Comparison of ENCODE assay signal across 26 cellular contexts in the genomic region with DNA sequence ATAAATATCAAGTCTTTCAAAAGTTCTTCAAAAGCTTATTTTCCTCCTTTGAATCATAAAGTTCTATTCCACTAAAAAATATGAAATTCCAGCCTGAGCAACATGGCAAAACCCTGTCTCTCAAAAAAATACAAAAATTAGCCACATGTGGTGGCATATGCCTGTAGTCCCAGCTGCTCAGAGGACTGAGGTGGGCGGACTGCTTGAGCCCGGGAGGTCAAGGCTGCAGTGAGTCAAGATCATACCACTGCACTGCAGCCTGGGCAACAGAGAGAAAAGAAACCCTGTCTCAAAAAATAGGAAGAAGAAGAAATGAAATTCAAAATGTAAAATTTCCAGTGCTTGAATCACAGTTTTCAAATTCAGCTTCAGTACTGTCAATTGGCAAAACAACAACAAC. TPM values are rescaled to one million over a fixed set of nuclear protein-coding genes. Genes with fewer than 3 reads are reported as not detected.
DNase-seq lines count a peak whose midpoint lies in the region; ATAC-seq, FAIRE-seq and TF ChIP-seq lines count a peak whose summit lies in the region.
"Had no signal": no experiment of that assay in that cellular context is flagged by ENCODE, and none has a peak within 500 bp of the region (broad histone marks: within the 10 kb centered on the region; RNA-seq: fewer than 3 reads in every experiment).

No MANE protein-coding gene starts in this region.

- no peaks in the 10 kb centered on the region for H3F3A ChIP-seq in smooth muscle cell (ENCODE audit: low read depth)

- no peak overlapping the region for H4K8ac ChIP-seq in IMR-90 (ENCODE audit: low read depth in 2 of 2, low read length in 2 of 2)

- no peaks in the 10 kb centered on the region for H3K9me3 Mint-ChIP-seq in astrocyte (ENCODE audit: unreplicated experiment)
- H3K9me3 Mint-ChIP-seq in activated T-helper 17 cell treated with anti-CD3 and anti-CD28 coated beads, Interleukin-2, amount 50 U/mL, for 72 hours, result no peaks in the 10 kb centered on the region
- H3K9me3 Mint-ChIP-seq: activated CD4-positive, alpha-beta T cell treated with anti-CD3 and anti-CD28 coated beads, Interleukin-2, amount 10 ng/mL, durations not matched to agents 24 days and 14 days; activated naive CD4-positive, alpha-beta T cell treated with anti-CD3 and anti-CD28 coated beads, Interleukin-2, amount 50 U/mL, for 24 hours; brain; CD8-positive, alpha-beta T cell; HFFc6; immature natural killer cell; stimulated activated naive CD8-positive, alpha-beta T cell treated with anti-CD3 and anti-CD28 coated beads, Interleukin-15, Interleukin-2, amounts not matched to agents 100 ng/mL and 50 ng/mL, for 24 hours had no signal

- H3K4me3 ChIP-seq in IMR-90 (ENCODE audit: insufficient read depth, low read depth, low read length), result no peak overlapping the region
- H3K4me3 ChIP-seq in astrocyte (ENCODE audit: insufficient read depth, low read depth, low read length), result no peak overlapping the region
- H3K4me3 ChIP-seq in smooth muscle cell, result no peak overlapping the region
- H3K4me3 ChIP-seq: GM12878, hepatocyte, transverse colon had no signal

- H3K79me2 ChIP-seq in astrocyte (ENCODE audit: insufficient read depth, low read length) (no peaks in the 10 kb centered on the region), smooth muscle cell (ENCODE audit: low read depth) (no peaks in the 10 kb centered on the region)
- H3K79me2 ChIP-seq: hepatocyte had no signal

- 0 out of 2 replicates have a peak, but pooled peaks cover 4% of the 10 kb centered on the region for H3K9me1 ChIP-seq in IMR-90 (ENCODE audit: insufficient read depth, low read length)

- FAIRE-seq in astrocyte (lab: Jason Lieb, UNC), result no peak
- FAIRE-seq: endothelial cell of umbilical vein, GM12878, RCC 7860 had no signal

- no peaks in the 10 kb centered on the region for H3K27me3 Mint-ChIP-seq in astrocyte (ENCODE audit: low read depth, unreplicated experiment)
- peaks cover 3% of the 10 kb centered on the region for H3K27me3 Mint-ChIP-seq in activated T-helper 17 cell treated with anti-CD3 and anti-CD28 coated beads, Interleukin-2, amount 50 U/mL, for 72 hours
- H3K27me3 Mint-ChIP-seq: activated CD4-positive, alpha-beta T cell treated with anti-CD3 and anti-CD28 coated beads, Interleukin-2, amount 10 ng/mL, durations not matched to agents 24 days and 14 days; activated naive CD4-positive, alpha-beta T cell treated with anti-CD3 and anti-CD28 coated beads, Interleukin-2, amount 50 U/mL, for 24 hours; brain; stimulated activated naive CD8-positive, alpha-beta T cell treated with anti-CD3 and anti-CD28 coated beads, Interleukin-15, Interleukin-2, amounts not matched to agents 100 ng/mL and 50 ng/mL, for 24 hours had no signal

- no peak overlapping the region for H3K4ac ChIP-seq in IMR-90 (ENCODE audit: low read depth, low read length)

- no peak overlapping the region for H3K56ac ChIP-seq in IMR-90 (ENCODE audit: extremely low read depth, insufficient read depth, low read length)

- intact Hi-C loops in IMR-90 (cut with micrococcal nuclease), result no loop called here

- dilution Hi-C loops in IMR-90 (cut with HindIII; ENCODE audit: low sequenced_read_pairs, unreplicated experiment), result no loop called here

- no peak overlapping the region for H3K18ac ChIP-seq in IMR-90 (ENCODE audit: low read depth, low read length)

- no peak overlapping the region for H3K14ac ChIP-seq in IMR-90 (replicated peaks; ENCODE audit: low read depth, low read length)

- H3K9ac ChIP-seq in IMR-90 (ENCODE audit: low read depth, low read length), result no peak overlapping the region
- no peak overlapping the region for H3K9ac ChIP-seq in astrocyte (ENCODE audit: low read length)
- H3K9ac ChIP-seq in smooth muscle cell (ENCODE audit: low read depth), result no peak overlapping the region

- H3K79me1 ChIP-seq in IMR-90 (ENCODE audit: low read depth in 1 of 2, low read length in 2 of 2), result no peaks in the 10 kb centered on the region

- no peak overlapping the region for H4K5ac ChIP-seq in IMR-90 (ENCODE audit: low read depth, low read length)

- H3K27me3 ChIP-seq in IMR-90 (ENCODE audit: control insufficient read depth, insufficient read depth, low read length), result no peaks in the 10 kb centered on the region
- no peaks in the 10 kb centered on the region for H3K27me3 ChIP-seq in astrocyte (ENCODE audit: insufficient read depth, low read length)
- no peaks in the 10 kb centered on the region for H3K27me3 ChIP-seq in smooth muscle cell (ENCODE audit: low read depth)
- H3K27me3 ChIP-seq: foreskin keratinocyte, hepatocyte, transverse colon had no signal

- H3K36me3 ChIP-seq in IMR-90 (ENCODE audit: control insufficient read depth, insufficient read depth, low read length) (no peaks in the 10 kb centered on the region), astrocyte (ENCODE audit: insufficient read depth, low read length) (no peaks in the 10 kb centered on the region), smooth muscle cell (ENCODE audit: low read depth) (no peaks in the 10 kb centered on the region)
- H3K36me3 ChIP-seq: transverse colon had no signal

- in situ Hi-C loops in IMR-90 (cut with MboI; ENCODE audit: low sequenced_read_pairs), result no loop called here

- H2AK9ac ChIP-seq in IMR-90 (replicated peaks; ENCODE audit: low read depth, low read length, poor library complexity), result no peak overlapping the region

- H2AFZ ChIP-seq in IMR-90 (replicated peaks; ENCODE audit: low read length, poor library complexity), result no peak overlapping the region
- H2AFZ ChIP-seq in astrocyte (ENCODE audit: low read depth, low read length), result no peak overlapping the region
- H2AFZ ChIP-seq in smooth muscle cell (ENCODE audit: low read depth), result no peak overlapping the region
- H2AFZ ChIP-seq: hepatocyte had no signal

- H2BK15ac ChIP-seq in IMR-90 (ENCODE audit: low read depth, low read length), result no peak overlapping the region

- no peak overlapping the region for H4K91ac ChIP-seq in IMR-90 (ENCODE audit: insufficient read depth, low read depth, low read length)

- no peak overlapping the region for H2BK5ac ChIP-seq in IMR-90 (ENCODE audit: low read depth, low read length, poor library complexity, severe bottlenecking)

- H3K27ac Mint-ChIP-seq in astrocyte (ENCODE audit: unreplicated experiment), result peak overlapping the region; percentile 73
- H3K27ac Mint-ChIP-seq in activated T-helper 17 cell treated with anti-CD3 and anti-CD28 coated beads, Interleukin-2, amount 50 U/mL, for 72 hours, result no peak overlapping the region
- H3K27ac Mint-ChIP-seq: activated CD4-positive, alpha-beta T cell treated with anti-CD3 and anti-CD28 coated beads, Interleukin-2, amount 10 ng/mL, durations not matched to agents 24 days and 14 days; activated naive CD4-positive, alpha-beta T cell treated with anti-CD3 and anti-CD28 coated beads, Interleukin-2, amount 50 U/mL, for 24 hours; CD8-positive, alpha-beta T cell; HFFc6; immature natural killer cell; stimulated activated naive CD8-positive, alpha-beta T cell treated with anti-CD3 and anti-CD28 coated beads, Interleukin-15, Interleukin-2, amounts not matched to agents 100 ng/mL and 50 ng/mL, for 24 hours; T-helper 17 cell had no signal

- H3K27ac ChIP-seq in IMR-90 (ENCODE audit: insufficient read depth, low read length) (no peak overlapping the region), astrocyte (ENCODE audit: low read depth, low read length) (no peak overlapping the region), smooth muscle cell (ENCODE audit: low read depth) (peak overlapping the region; percentile 64)
- H3K27ac ChIP-seq: foreskin keratinocyte, hepatocyte, transverse colon had no signal

- no peak for TF ChIP-seq POLR2A in IMR-90 (IDR thresholded peaks at IDR 0.05; ENCODE audit: low read depth, low read length)

- no peak for TF ChIP-seq CTCF in IMR-90 (conservative IDR thresholded peaks at IDR 0.05; ENCODE audit: low read depth, low read length)
- TF ChIP-seq CTCF in astrocyte (IDR thresholded peaks at IDR 0.05; ENCODE audit: insufficient read depth, low read depth, low read length), result no peak
- TF ChIP-seq CTCF in smooth muscle cell (IDR thresholded peaks at IDR 0.05; ENCODE audit: borderline replicate concordance, insufficient read depth, poor library complexity, severe bottlenecking), result no peak

- no peak overlapping the region for H2BK20ac ChIP-seq in IMR-90 (ENCODE audit: low read depth, low read length)

- no peaks in the 10 kb centered on the region for H3K36me3 Mint-ChIP-seq in astrocyte (ENCODE audit: low read depth, unreplicated experiment)
- H3K36me3 Mint-ChIP-seq in activated T-helper 17 cell treated with anti-CD3 and anti-CD28 coated beads, Interleukin-2, amount 50 U/mL, for 72 hours (ENCODE audit: low read depth), result no peaks in the 10 kb centered on the region
- H3K36me3 Mint-ChIP-seq: activated naive CD4-positive, alpha-beta T cell treated with anti-CD3 and anti-CD28 coated beads, Interleukin-2, amount 50 U/mL, for 24 hours; CD8-positive, alpha-beta T cell had no signal

- H3K4me1 ChIP-seq in IMR-90 (ENCODE audit: control insufficient read depth, insufficient read depth, low read length) (no peaks in the 10 kb centered on the region), astrocyte (ENCODE audit: insufficient read depth, low read length) (peaks cover 2% of the 10 kb centered on the region), smooth muscle cell (ENCODE audit: low read depth) (no peaks in the 10 kb centered on the region)
- H3K4me1 ChIP-seq: foreskin keratinocyte, transverse colon had no signal

- no peak overlapping the region for H2AK5ac ChIP-seq in IMR-90 (ENCODE audit: low read depth, low read length)

- DNase-seq in IMR-90, result peak; percentile 52
- peak; percentile 45 for DNase-seq in astrocyte (ENCODE audit: low read depth)
- peak; percentile 48 for DNase-seq in iris pigment epithelial cell (ENCODE audit: low read depth)
- no peak for DNase-seq in smooth muscle cell (lab: John Stamatoyannopoulos, UW; ENCODE audit: unreplicated experiment)
- no peak for DNase-seq in midbrain (lab: John Stamatoyannopoulos, UW)
- no peak for DNase-seq in stimulated activated CD4-positive, alpha-beta T cell treated with anti-CD3 and anti-CD28 coated beads, Interleukin-4, amount 100 ng/mL, for 1 hour
- DNase-seq in amygdala (lab: John Stamatoyannopoulos, UW), result no peak
- DNase-seq: activated CD4-positive, alpha-beta T cell treated with anti-CD3 and anti-CD28 coated beads, Interleukin-2, amount 10 ng/mL, durations not matched to agents 24 days and 14 days; CD8-positive, alpha-beta T cell; dermis blood vessel endothelial cell; foreskin keratinocyte; HFFc6; immature natural killer cell; Kasumi-1; NCI-H1105 treated with DMSO at 0.1 percent for 48 hours; NK-92 treated with Interleukin-12 subunit alpha and Interleukin-12 subunit beta, amount 100 ng/mL, for 24 hours; T-helper 17 cell; transverse colon had no signal

- POLR2A ChIA-PET in IMR-90 (lab: Charles Lee; ENCODE audit: unreplicated experiment), result interaction anchor here (0.6 kb wide), 1 partner anchor 125 kb away, joined by 5 read pairs; no protein-coding TSS in a partner anchor

- no peak overlapping the region for H3K4me2 ChIP-seq in IMR-90 (ENCODE audit: low read depth, low read length)
- H3K4me2 ChIP-seq in astrocyte (ENCODE audit: low read length), result peak overlapping the region; percentile 3
- H3K4me2 ChIP-seq in smooth muscle cell, result peak overlapping the region; percentile 30
- H3K4me2 ChIP-seq: hepatocyte had no signal

- TF ChIP-seq RAD21 in IMR-90 (IDR thresholded peaks at IDR 0.05; ENCODE audit: low read length), result no peak

- no CpG with 5 or more reads among the region's 2 CpGs for WGBS in IMR-90 (ENCODE audit: extremely low coverage in 2 of 2, insufficient read length in 1 of 2), 2 experiments
- 57% methylated on average over 2 of the region's 2 CpGs for WGBS in smooth muscle cell (ENCODE audit: low lambda C conversion rate)

- CTCF ChIA-PET in IMR-90 (lab: Yijun Ruan, JAX), result interaction anchor here (1.1 kb wide), 1 partner anchor 15 kb away, joined by 3 read pairs; no protein-coding TSS in a partner anchor

- ATAC-seq in IMR-90 (ENCODE audit: low read depth), result peak; percentile 72
- no peak for ATAC-seq in activated T-helper 17 cell treated with anti-CD3 and anti-CD28 coated beads, Interleukin-2, amount 50 U/mL, for 72 hours (replicated peaks)
- ATAC-seq: CD8-positive, alpha-beta T cell; foreskin keratinocyte; GM12878; T-helper 17 cell had no signal

- H3K4me1 Mint-ChIP-seq in astrocyte (ENCODE audit: low read depth, unreplicated experiment), result peaks cover 18% of the 10 kb centered on the region
- no peaks in the 10 kb centered on the region for H3K4me1 Mint-ChIP-seq in activated T-helper 17 cell treated with anti-CD3 and anti-CD28 coated beads, Interleukin-2, amount 50 U/mL, for 72 hours
- H3K4me1 Mint-ChIP-seq: activated CD4-positive, alpha-beta T cell treated with anti-CD3 and anti-CD28 coated beads, Interleukin-2, amount 10 ng/mL, durations not matched to agents 24 days and 14 days; activated naive CD4-positive, alpha-beta T cell treated with anti-CD3 and anti-CD28 coated beads, Interleukin-2, amount 50 U/mL, for 24 hours; immature natural killer cell had no signal

- H4K20me1 ChIP-seq in IMR-90 (ENCODE audit: insufficient read depth, low read length), result no peaks in the 10 kb centered on the region
- no peaks in the 10 kb centered on the region for H4K20me1 ChIP-seq in astrocyte (ENCODE audit: insufficient read depth, low read length)
- no peaks in the 10 kb centered on the region for H4K20me1 ChIP-seq in smooth muscle cell (ENCODE audit: low read depth)

- no peak overlapping the region for H2BK120ac ChIP-seq in IMR-90 (ENCODE audit: low read depth, low read length)

- H3K9me3 ChIP-seq in IMR-90 (ENCODE audit: control insufficient read depth, insufficient read depth, low read length) (no peaks in the 10 kb centered on the region), astrocyte (ENCODE audit: insufficient read depth, low read depth, low read length) (no peaks in the 10 kb centered on the region), smooth muscle cell (replicated peaks; ENCODE audit: low read depth) (no peaks in the 10 kb centered on the region)
- H3K9me3 ChIP-seq: transverse colon had no signal

- BruUV-seq in IMR-90 (replicated peaks; lab: Mats Ljungman, UMichigan), result no TSS peak

- H3K4me3 Mint-ChIP-seq in astrocyte (ENCODE audit: unreplicated experiment), result peak overlapping the region; percentile 45
- no peak overlapping the region for H3K4me3 Mint-ChIP-seq in activated T-helper 17 cell treated with anti-CD3 and anti-CD28 coated beads, Interleukin-2, amount 50 U/mL, for 72 hours
- H3K4me3 Mint-ChIP-seq: activated CD4-positive, alpha-beta T cell treated with anti-CD3 and anti-CD28 coated beads, Interleukin-2, amount 10 ng/mL, durations not matched to agents 24 days and 14 days; activated naive CD4-positive, alpha-beta T cell treated with anti-CD3 and anti-CD28 coated beads, Interleukin-2, amount 50 U/mL, for 24 hours; brain; CD8-positive, alpha-beta T cell; HFFc6; immature natural killer cell; stimulated activated naive CD8-positive, alpha-beta T cell treated with anti-CD3 and anti-CD28 coated beads, Interleukin-15, Interleukin-2, amounts not matched to agents 100 ng/mL and 50 ng/mL, for 24 hours; T-helper 17 cell had no signal

- no peak overlapping the region for H3K23ac ChIP-seq in IMR-90 (ENCODE audit: low read depth, low read length)

RNA-seq across cellular contexts. Expression of a gene that starts 24.6 kb away (rescaled TPM):
- total RNA-seq in IMR-90 (2012; rRNA removed) (16.7 and 21.9 TPM in 2 replicates), astrocyte (13.2 and 13.7 TPM in 2 replicates), smooth muscle cell (13.8 and 19.7 TPM in 2 replicates)
- polyA plus RNA-seq in IMR-90 (2012; rRNA removed) (6.6 and 8.5 TPM in 2 replicates), smooth muscle cell (10.1 and 13.2 TPM in 2 replicates)
- 2.4 and 3.2 TPM in 2 replicates for polyA plus RNA-seq in IMR-90 (2012; cell fraction: cytosol; rRNA removed)
- 2.4 and 6.0 TPM in 2 replicates for polyA plus RNA-seq in IMR-90 (2012; cell fraction: nucleus; rRNA removed; ENCODE audit: low replicate concordance)
- total RNA-seq in activated T-helper 17 cell treated with anti-CD3 and anti-CD28 coated beads, Interleukin-2, amount 50 U/mL, for 72 hours, result 10 to 100 TPM in 1 of 2 donors, 1 to 10 TPM in 1; 5.1 to 13.8 TPM

RNA-seq across cellular contexts. Expression of a gene that starts 24.8 kb away (rescaled TPM):
- 5.7 and 8.6 TPM in 2 replicates for total RNA-seq in IMR-90 (2012; rRNA removed)
- 2.9 and 4.3 TPM in 2 replicates for polyA plus RNA-seq in IMR-90 (2012; rRNA removed)
- 0.33 and 0.35 TPM in 2 replicates for polyA plus RNA-seq in IMR-90 (2012; cell fraction: cytosol; rRNA removed)
- 1.1 and 6.2 TPM in 2 replicates for polyA plus RNA-seq in IMR-90 (2012; cell fraction: nucleus; rRNA removed; ENCODE audit: low replicate concordance)
- 5.6 and 5.8 TPM in 2 replicates for total RNA-seq in astrocyte
- total RNA-seq in smooth muscle cell, result 4.9 and 8.5 TPM in 2 replicates
- polyA plus RNA-seq in smooth muscle cell, result 3.5 and 4.5 TPM in 2 replicates
- total RNA-seq in activated T-helper 17 cell treated with anti-CD3 and anti-CD28 coated beads, Interleukin-2, amount 50 U/mL, for 72 hours, result 10 to 100 TPM; 14.1 to 16.3 TPM

Comparison
In these comparisons a context has a peak if more than half of its experiments do, and no peak if none do; other contexts are left out.
1. DNase-seq: peak in IMR-90 (single experiment), astrocyte (single experiment) and iris pigment epithelial cell (single experiment); none in smooth muscle cell (single experiment), midbrain (single experiment), stimulated activated CD4-positive, alpha-beta T cell treated with anti-CD3 and anti-CD28 coated beads, Interleukin-4, amount 100 ng/mL, for 1 hour (single experiment) and amygdala (0 of 56).